In genomic region chr7:72975656-72976286, GRCh38 we compare ENCODE assay signal across 11 cellular contexts. TPM values are rescaled to one million over a fixed set of nuclear protein-coding genes. Genes with fewer than 3 reads are reported as not detected.
"Had no signal": no experiment of that assay in that cellular context is flagged by ENCODE, and none has a peak within 500 bp of the region (broad histone marks: within the 10 kb centered on the region; RNA-seq: fewer than 3 reads in every experiment).

No MANE protein-coding gene starts in this region.

RNA-seq across cellular contexts. Expression of gene TRIM74, which starts 6.5 kb away (rescaled TPM):
- total RNA-seq: frontal cortex, osteoblast, skeletal muscle tissue had no signal

RNA-seq across cellular contexts. Expression of gene SPDYE8, which starts 53.8 kb away (rescaled TPM):
- total RNA-seq: activated CD8-positive, alpha-beta memory T cell treated with anti-CD3 and anti-CD28 coated beads for 36 hours; activated naive CD8-positive, alpha-beta T cell treated with anti-CD3 and anti-CD28 coated beads, Interleukin-2, amount 10 ng/mL, durations not matched to agents 7 days and 5 days; esophagus squamous epithelium; liver; natural killer cell; osteoblast; prostate gland; skeletal muscle tissue; T-helper 1 cell treated with Interleukin-12 subunit alpha and Interleukin-12 subunit beta and Interleukin-4 antibody, amounts not matched to agents 30 ng/mL and 1 ng/mL, for 36 hours; thyroid gland had no signal
